In the genomic region with DNA sequence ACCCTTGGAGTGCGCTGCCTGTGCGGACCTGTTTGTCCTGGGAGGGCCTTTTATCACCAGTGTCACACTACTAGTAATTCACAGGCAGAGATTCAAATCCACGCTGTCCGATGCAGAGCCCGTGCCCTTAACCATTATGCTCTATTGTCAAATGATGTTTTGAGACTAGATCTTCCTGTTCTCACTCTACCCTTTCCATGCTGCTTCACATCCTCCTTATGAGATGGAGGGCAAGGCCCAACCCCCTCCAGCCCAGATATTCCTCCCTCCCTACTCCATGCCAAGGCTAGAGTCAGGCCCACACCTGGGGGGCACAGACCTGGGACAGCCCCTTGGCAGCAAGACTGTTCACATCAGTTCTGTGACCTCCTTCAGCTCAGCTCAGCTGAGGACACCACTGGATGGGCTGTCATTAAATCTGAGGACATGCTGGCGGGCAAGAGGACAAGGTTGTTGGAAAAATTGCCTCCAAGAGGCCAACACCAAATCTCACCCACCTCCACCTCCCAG, we compare ENCODE assay signal across 20 cellular contexts.
DNase-seq lines count a peak whose midpoint lies in the region; ATAC-seq and TF ChIP-seq lines count a peak whose summit lies in the region.
"Had no signal": no experiment of that assay in that cellular context is flagged by ENCODE, and none has a peak within 500 bp of the region (broad histone marks: within the 10 kb centered on the region; RNA-seq: fewer than 3 reads in every experiment).

No MANE protein-coding gene starts in this region.

- intact Hi-C loops in vagina (cut with DNase I) (no loop called here), MCF 10A (cut with micrococcal nuclease) (no loop called here)

- peaks cover 5% of the 10 kb centered on the region for H3K4me1 Mint-ChIP-seq in endodermal cell
- H3K4me1 Mint-ChIP-seq in neural progenitor cell: no peaks in the 10 kb centered on the region
- peaks cover 12% of the 10 kb centered on the region for H3K4me1 Mint-ChIP-seq in MCF 10A (ENCODE audit: insufficient read depth, unreplicated experiment)
- H3K4me1 Mint-ChIP-seq: B cell; CD4-positive, CD25-positive, alpha-beta regulatory T cell; CD8-positive, alpha-beta memory T cell had no signal

- H3K9ac ChIP-seq in endodermal cell (ENCODE audit: extremely low read depth, low read length, poor library complexity, severe bottlenecking) (no peak overlapping the region), neural progenitor cell (no peak overlapping the region)
- H3K9ac ChIP-seq: BLaER1 had no signal

- H3K4me3 ChIP-seq in endodermal cell (ENCODE audit: low read length): no peak overlapping the region
- no peak overlapping the region for H3K4me3 ChIP-seq in neural progenitor cell
- no peak overlapping the region for H3K4me3 ChIP-seq in vagina
- H3K4me3 ChIP-seq: BLaER1 had no signal

- no peaks in the 10 kb centered on the region for H4K20me1 ChIP-seq in neural progenitor cell (ENCODE audit: low read depth)
- H4K20me1 ChIP-seq: BLaER1 had no signal

- H3K4me3 Mint-ChIP-seq in endodermal cell: no peak overlapping the region
- H3K4me3 Mint-ChIP-seq in neural progenitor cell: peak overlapping the region; percentile 5
- no peak overlapping the region for H3K4me3 Mint-ChIP-seq in MCF 10A (ENCODE audit: unreplicated experiment)
- H3K4me3 Mint-ChIP-seq: B cell; CD4-positive, CD25-positive, alpha-beta regulatory T cell; CD8-positive, alpha-beta memory T cell had no signal

- CTCF ChIA-PET in MCF 10A (lab: Yijun Ruan, JAX): interaction anchor here (0.6 to 1.3 kb wide), 3 partner anchors 18 to 392 kb away, joined by 3 to 5 read pairs (median 3); no protein-coding TSS in a partner anchor

- WGBS in endodermal cell (ENCODE audit: insufficient coverage in 1 of 2, insufficient read length in 1 of 2), 2 experiments: 89% methylated on average over 6 of the region's 6 CpGs; no CpG with 5 or more reads in 1 of the 2 experiments

- H3K27ac ChIP-seq in endodermal cell (ENCODE audit: low read depth, low read length) (no peak overlapping the region), neural progenitor cell (no peak overlapping the region), vagina (no peak overlapping the region)
- H3K27ac ChIP-seq: 22Rv1, BLaER1, C4-2B had no signal

- H3K27ac Mint-ChIP-seq in endodermal cell: no peak overlapping the region
- no peak overlapping the region for H3K27ac Mint-ChIP-seq in neural progenitor cell
- H3K27ac Mint-ChIP-seq in MCF 10A (ENCODE audit: low read depth, unreplicated experiment): no peak overlapping the region
- H3K27ac Mint-ChIP-seq: B cell; CD4-positive, CD25-positive, alpha-beta regulatory T cell; CD8-positive, alpha-beta memory T cell had no signal

- H3F3A ChIP-seq in neural progenitor cell (ENCODE audit: low read depth): no peaks in the 10 kb centered on the region

- BruUV-seq in MCF 10A (replicated peaks; lab: Mats Ljungman, UMichigan): no TSS peak

- no peak for ATAC-seq in GM19351 (IDR thresholded peaks at IDR 0.05; ENCODE audit: unreplicated experiment)

- POLR2A ChIA-PET in MCF 10A (lab: Yijun Ruan, JAX): interaction anchor here (1.1 to 1.8 kb wide), 2 partner anchors 10 to 12 kb away, joined by 3 to 5 read pairs; no protein-coding TSS in a partner anchor

- H3K27me3 Mint-ChIP-seq in endodermal cell (ENCODE audit: insufficient read depth) (peaks cover 6% of the 10 kb centered on the region), neural progenitor cell (ENCODE audit: insufficient read depth, low read depth) (peaks cover 2% of the 10 kb centered on the region), MCF 10A (ENCODE audit: insufficient read depth, unreplicated experiment) (no peaks in the 10 kb centered on the region)

- no peaks in the 10 kb centered on the region for H3K36me3 Mint-ChIP-seq in endodermal cell (ENCODE audit: low read depth)
- H3K36me3 Mint-ChIP-seq in neural progenitor cell: no peaks in the 10 kb centered on the region
- no peaks in the 10 kb centered on the region for H3K36me3 Mint-ChIP-seq in MCF 10A (ENCODE audit: insufficient read depth, unreplicated experiment)
- H3K36me3 Mint-ChIP-seq: CD4-positive, CD25-positive, alpha-beta regulatory T cell; CD8-positive, alpha-beta memory T cell had no signal

- H3K79me2 ChIP-seq in neural progenitor cell (ENCODE audit: low read depth): no peaks in the 10 kb centered on the region

- DNase-seq in activated CD8-positive, alpha-beta memory T cell treated with anti-CD3 and anti-CD28 coated beads for 24 hours: peak; percentile 30
- no peak for DNase-seq in activated CD8-positive, alpha-beta memory T cell treated with anti-CD3 and anti-CD28 coated beads, Interleukin-2, amount 50 U/mL, for 4 hours
- DNase-seq in endodermal cell (peak; percentile 26), neural progenitor cell (ENCODE audit: low spot score) (no peak), vagina (ENCODE audit: extremely low spot score in 2 of 2) (peak; percentile 69 to 81), NCI-H345 (lab: John Stamatoyannopoulos, UW) (no peak), MCF 10A (ENCODE audit: unreplicated experiment) (no peak)
- DNase-seq: CD4-positive, CD25-positive, alpha-beta regulatory T cell; CD8-positive, alpha-beta memory T cell; DMS53; DMS79 treated with DMSO at 0.1 percent for 48 hours; GF-D8; GOT3; H7; HCEC 1CT had no signal

- H3K9me3 Mint-ChIP-seq in endodermal cell: no peaks in the 10 kb centered on the region
- H3K9me3 Mint-ChIP-seq in neural progenitor cell: no peaks in the 10 kb centered on the region
- H3K9me3 Mint-ChIP-seq in MCF 10A (ENCODE audit: unreplicated experiment): no peaks in the 10 kb centered on the region
- H3K9me3 Mint-ChIP-seq: CD4-positive, CD25-positive, alpha-beta regulatory T cell; CD8-positive, alpha-beta memory T cell had no signal

- H3K36me3 ChIP-seq in endodermal cell (ENCODE audit: control insufficient read depth, insufficient read depth, low read length) (no peaks in the 10 kb centered on the region), neural progenitor cell (no peaks in the 10 kb centered on the region), vagina (no peaks in the 10 kb centered on the region)
- H3K36me3 ChIP-seq: BLaER1 had no signal

- peaks cover 13% of the 10 kb centered on the region for H3K27me3 ChIP-seq in endodermal cell (ENCODE audit: control insufficient read depth, insufficient read depth, low read length, poor library complexity, severe bottlenecking)
- no peaks in the 10 kb centered on the region for H3K27me3 ChIP-seq in neural progenitor cell
- H3K27me3 ChIP-seq in vagina: no peaks in the 10 kb centered on the region
- H3K27me3 ChIP-seq: BLaER1 had no signal

- no peak for TF ChIP-seq CTCF in endodermal cell (conservative IDR thresholded peaks at IDR 0.05)
- TF ChIP-seq CTCF in neural progenitor cell (IDR thresholded peaks at IDR 0.05): no peak
- no peak for TF ChIP-seq CTCF in vagina (IDR thresholded peaks at IDR 0.05)
- no peak for TF ChIP-seq CTCF in MCF 10A (IDR thresholded peaks at IDR 0.05; ENCODE audit: unreplicated experiment)

- TF ChIP-seq POLR2A in vagina (IDR thresholded peaks at IDR 0.05): no peak

- no peak overlapping the region for H2AFZ ChIP-seq in neural progenitor cell (replicated peaks)

- no peak overlapping the region for H3K4me2 ChIP-seq in neural progenitor cell
- H3K4me2 ChIP-seq: BLaER1 had no signal

- H3K4me1 ChIP-seq in endodermal cell (ENCODE audit: control insufficient read depth, insufficient read depth, low read length): no peaks in the 10 kb centered on the region
- H3K4me1 ChIP-seq in neural progenitor cell: peaks cover 8% of the 10 kb centered on the region
- no peaks in the 10 kb centered on the region for H3K4me1 ChIP-seq in vagina
- H3K4me1 ChIP-seq: BLaER1 had no signal

- H3K9me3 ChIP-seq in endodermal cell (ENCODE audit: control insufficient read depth, low read length) (no peaks in the 10 kb centered on the region), neural progenitor cell (ENCODE audit: low read depth) (no peaks in the 10 kb centered on the region), vagina (no peaks in the 10 kb centered on the region)
- H3K9me3 ChIP-seq: BLaER1 had no signal

Comparison
In these comparisons a context has a peak if more than half of its experiments do, and no peak if none do; other contexts are left out.
1. DNase-seq: peak in activated CD8-positive, alpha-beta memory T cell treated with anti-CD3 and anti-CD28 coated beads for 24 hours (single experiment), endodermal cell (single experiment) and vagina (2 of 2); none in activated CD8-positive, alpha-beta memory T cell treated with anti-CD3 and anti-CD28 coated beads, Interleukin-2, amount 50 U/mL, for 4 hours (single experiment), neural progenitor cell (single experiment), NCI-H345 (single experiment) and MCF 10A (single experiment).